ENCODE assay signal across 8 cellular contexts in the genomic region with DNA sequence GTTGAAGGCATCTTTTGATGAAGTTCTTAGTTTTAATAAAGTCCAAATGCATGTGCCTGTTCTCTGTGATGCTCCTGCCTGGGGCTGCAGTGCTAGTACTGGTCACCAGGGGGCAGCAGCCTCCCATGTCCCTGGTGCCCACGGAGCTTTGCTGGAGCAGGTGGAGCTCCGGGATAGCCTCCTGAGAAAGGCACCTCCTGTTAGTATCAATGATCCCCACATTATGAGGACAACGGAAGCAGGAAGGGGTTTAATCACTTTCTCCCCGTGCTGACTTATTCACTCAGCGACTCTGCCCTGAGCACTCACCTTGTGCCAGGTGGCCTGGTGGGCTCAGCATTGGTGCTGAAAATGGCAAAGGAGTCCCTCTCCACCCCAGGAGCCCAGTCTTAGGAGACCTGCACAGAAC.
DNase-seq lines count a peak whose midpoint lies in the region; FAIRE-seq and TF ChIP-seq lines count a peak whose summit lies in the region.

No MANE protein-coding gene starts in this region.

- no peaks in the 10 kb centered on the region for H3K27me3 ChIP-seq in bronchial epithelial cell (ENCODE audit: control insufficient read depth, insufficient read depth, low read length)

- no peak overlapping the region for H3K4me3 ChIP-seq in WI38 (ENCODE audit: low read depth, low read length)
- no peak overlapping the region for H3K4me3 ChIP-seq in bronchial epithelial cell (ENCODE audit: low read depth, low read length)
- H3K4me3 ChIP-seq in kidney (ENCODE audit: low read length in 2 of 2) = no peak overlapping the region

- intact Hi-C loops in kidney (cut with DNase I) = loop anchor here (10.0 kb wide), 1 partner anchor 374 kb away; no protein-coding TSS in a partner anchor

- no peaks in the 10 kb centered on the region for H3K9me3 ChIP-seq in kidney (ENCODE audit: control insufficient read depth in 1 of 2, low read length in 2 of 2)

- TF ChIP-seq CTCF in WI38 (IDR thresholded peaks at IDR 0.05; ENCODE audit: low read depth, low read length) = peak; percentile 99
- TF ChIP-seq CTCF in bronchial epithelial cell (IDR thresholded peaks at IDR 0.05; ENCODE audit: insufficient read depth, low read length, severe bottlenecking) = peak; percentile 95
- peak; percentile 91 for TF ChIP-seq CTCF in kidney (IDR thresholded peaks at IDR 0.05; ENCODE audit: borderline replicate concordance, extremely low read depth, insufficient read depth)

- H3K27ac ChIP-seq in kidney (ENCODE audit: low read depth in 2 of 2, low read length in 2 of 2) = no peak overlapping the region

- H3K4me1 ChIP-seq in kidney (ENCODE audit: control insufficient read depth in 1 of 2, insufficient read depth in 1 of 2, low read depth in 1 of 2, low read length in 2 of 2) = no peaks in the 10 kb centered on the region

- FAIRE-seq in bronchial epithelial cell (lab: Jason Lieb, UNC) (no peak), kidney (lab: Jason Lieb, UNC) (no peak)

- H3K9ac ChIP-seq in kidney (ENCODE audit: low read length in 2 of 2) = no peak overlapping the region

- DNase-seq in NK-92 treated with Interleukin-12 subunit alpha and Interleukin-12 subunit beta, amount 100 ng/mL, for 24 hours (lab: John Stamatoyannopoulos, UW) = peak; percentile 5
- DNase-seq in NK-92 (lab: John Stamatoyannopoulos, UW; ENCODE audit: unreplicated experiment) = no peak
- peak; percentile 15 for DNase-seq in NCI-H1092 (lab: John Stamatoyannopoulos, UW)
- DNase-seq in bronchial epithelial cell (ENCODE audit: low read depth) = peak; percentile 43
- DNase-seq in kidney = peak; percentile 86
- DNase-seq in stimulated activated CD4-positive, alpha-beta T cell treated with anti-CD3 and anti-CD28 coated beads, Interleukin-2, amount 100 ng/mL, for 48 hours = peak; percentile 66 to 77
- DNase-seq in cerebellum (ENCODE audit: low spot score) = no peak

- H3K36me3 ChIP-seq in bronchial epithelial cell (ENCODE audit: control insufficient read depth, insufficient read depth, low read length) = no peaks in the 10 kb centered on the region
- H3K36me3 ChIP-seq in kidney (ENCODE audit: control insufficient read depth in 1 of 2, insufficient read depth in 2 of 2, low read length in 2 of 2) = no peaks in the 10 kb centered on the region

Comparison
In these comparisons a context has a peak if more than half of its experiments do, and no peak if none do; other contexts are left out.
1. DNase-seq: peak in NK-92 treated with Interleukin-12 subunit alpha and Interleukin-12 subunit beta, amount 100 ng/mL, for 24 hours (single experiment), NCI-H1092 (single experiment), bronchial epithelial cell (single experiment), kidney (single experiment) and stimulated activated CD4-positive, alpha-beta T cell treated with anti-CD3 and anti-CD28 coated beads, Interleukin-2, amount 100 ng/mL, for 48 hours (2 of 2); none in NK-92 (single experiment) and cerebellum (single experiment).
2. Peak in every context shown above with its lines, with median percentiles within 50 percentile points of each other: CTCF ChIP-seq.